ENCODE assay signal across 19 cellular contexts in genomic region chr1:83802450-83803152, GRCh38.
"Had no signal": no experiment of that assay in that cellular context is flagged by ENCODE, and none has a peak within 500 bp of the region (broad histone marks: within the 10 kb centered on the region; RNA-seq: fewer than 3 reads in every experiment).

No MANE protein-coding gene starts in this region.

- H3K4me1 Mint-ChIP-seq: activated CD4-positive, alpha-beta T cell treated with anti-CD3 and anti-CD28 coated beads, Interleukin-2, amount 10 ng/mL, durations not matched to agents 24 days and 14 days; activated naive CD8-positive, alpha-beta T cell treated with anti-CD3 and anti-CD28 coated beads for 36 hours; activated T-helper 17 cell treated with anti-CD3 and anti-CD28 coated beads, Interleukin-2, amount 50 U/mL, for 72 hours had no signal

- H3K27ac Mint-ChIP-seq: activated CD4-positive, alpha-beta T cell treated with anti-CD3 and anti-CD28 coated beads, Interleukin-2, amount 10 ng/mL, durations not matched to agents 24 days and 14 days; activated CD8-positive, alpha-beta T cell treated with anti-CD3 and anti-CD28 coated beads for 36 hours; activated naive CD8-positive, alpha-beta T cell treated with anti-CD3 and anti-CD28 coated beads for 36 hours; activated T-helper 17 cell treated with anti-CD3 and anti-CD28 coated beads, Interleukin-2, amount 50 U/mL, for 72 hours; effector memory CD8-positive, alpha-beta T cell had no signal

- DNase-seq: activated CD4-positive, alpha-beta T cell treated with anti-CD3 and anti-CD28 coated beads, Interleukin-2, amount 10 ng/mL, durations not matched to agents 24 days and 14 days; activated CD8-positive, alpha-beta T cell treated with anti-CD3 and anti-CD28 coated beads for 36 hours; activated naive CD4-positive, alpha-beta T cell; activated naive CD8-positive, alpha-beta T cell treated with anti-CD3 and anti-CD28 coated beads for 36 hours; activated T-cell treated with anti-CD3 and anti-CD28 coated beads, Interleukin-2, amount 50 U/mL, for 1 hour; amniotic stem cell; dermis blood vessel endothelial cell; effector memory CD8-positive, alpha-beta T cell; hippocampal formation; left cardiac atrium; midbrain; ovary; stimulated activated CD8-positive, alpha-beta memory T cell treated with anti-CD3 and anti-CD28 coated beads, Interleukin-4, amount 100 ng/mL, for 48 hours; stimulated activated naive CD4-positive, alpha-beta T cell; T1000 had no signal

- H3K27me3 Mint-ChIP-seq: activated CD4-positive, alpha-beta T cell treated with anti-CD3 and anti-CD28 coated beads, Interleukin-2, amount 10 ng/mL, durations not matched to agents 24 days and 14 days; activated CD8-positive, alpha-beta T cell treated with anti-CD3 and anti-CD28 coated beads for 36 hours; activated naive CD8-positive, alpha-beta T cell treated with anti-CD3 and anti-CD28 coated beads for 36 hours; activated T-helper 17 cell treated with anti-CD3 and anti-CD28 coated beads, Interleukin-2, amount 50 U/mL, for 72 hours; effector memory CD8-positive, alpha-beta T cell had no signal

- H3K4me3 ChIP-seq: cardiac muscle cell, ovary had no signal

- H3K9me3 Mint-ChIP-seq: activated CD4-positive, alpha-beta T cell treated with anti-CD3 and anti-CD28 coated beads, Interleukin-2, amount 10 ng/mL, durations not matched to agents 24 days and 14 days; activated CD8-positive, alpha-beta T cell treated with anti-CD3 and anti-CD28 coated beads for 36 hours; activated naive CD8-positive, alpha-beta T cell treated with anti-CD3 and anti-CD28 coated beads for 36 hours; activated T-helper 17 cell treated with anti-CD3 and anti-CD28 coated beads, Interleukin-2, amount 50 U/mL, for 72 hours; effector memory CD8-positive, alpha-beta T cell; neural crest cell had no signal

- FAIRE-seq: islet of Langerhans had no signal

- ATAC-seq: activated CD8-positive, alpha-beta T cell treated with anti-CD3 and anti-CD28 coated beads for 36 hours; activated T-helper 17 cell treated with anti-CD3 and anti-CD28 coated beads, Interleukin-2, amount 50 U/mL, for 72 hours; effector memory CD8-positive, alpha-beta T cell had no signal

- H3K9me3 ChIP-seq: ovary had no signal

- H3K27me3 ChIP-seq: cardiac muscle cell, ovary had no signal

- H3K36me3 ChIP-seq: cardiac muscle cell, ovary had no signal

- H3K4me3 Mint-ChIP-seq: activated CD4-positive, alpha-beta T cell treated with anti-CD3 and anti-CD28 coated beads, Interleukin-2, amount 10 ng/mL, durations not matched to agents 24 days and 14 days; activated CD8-positive, alpha-beta T cell treated with anti-CD3 and anti-CD28 coated beads for 36 hours; activated naive CD8-positive, alpha-beta T cell treated with anti-CD3 and anti-CD28 coated beads for 36 hours; activated T-helper 17 cell treated with anti-CD3 and anti-CD28 coated beads, Interleukin-2, amount 50 U/mL, for 72 hours; effector memory CD8-positive, alpha-beta T cell; neural crest cell had no signal

- H3K27ac ChIP-seq: ovary had no signal
